ENCODE assay signal across 8 cellular contexts in the genomic region with DNA sequence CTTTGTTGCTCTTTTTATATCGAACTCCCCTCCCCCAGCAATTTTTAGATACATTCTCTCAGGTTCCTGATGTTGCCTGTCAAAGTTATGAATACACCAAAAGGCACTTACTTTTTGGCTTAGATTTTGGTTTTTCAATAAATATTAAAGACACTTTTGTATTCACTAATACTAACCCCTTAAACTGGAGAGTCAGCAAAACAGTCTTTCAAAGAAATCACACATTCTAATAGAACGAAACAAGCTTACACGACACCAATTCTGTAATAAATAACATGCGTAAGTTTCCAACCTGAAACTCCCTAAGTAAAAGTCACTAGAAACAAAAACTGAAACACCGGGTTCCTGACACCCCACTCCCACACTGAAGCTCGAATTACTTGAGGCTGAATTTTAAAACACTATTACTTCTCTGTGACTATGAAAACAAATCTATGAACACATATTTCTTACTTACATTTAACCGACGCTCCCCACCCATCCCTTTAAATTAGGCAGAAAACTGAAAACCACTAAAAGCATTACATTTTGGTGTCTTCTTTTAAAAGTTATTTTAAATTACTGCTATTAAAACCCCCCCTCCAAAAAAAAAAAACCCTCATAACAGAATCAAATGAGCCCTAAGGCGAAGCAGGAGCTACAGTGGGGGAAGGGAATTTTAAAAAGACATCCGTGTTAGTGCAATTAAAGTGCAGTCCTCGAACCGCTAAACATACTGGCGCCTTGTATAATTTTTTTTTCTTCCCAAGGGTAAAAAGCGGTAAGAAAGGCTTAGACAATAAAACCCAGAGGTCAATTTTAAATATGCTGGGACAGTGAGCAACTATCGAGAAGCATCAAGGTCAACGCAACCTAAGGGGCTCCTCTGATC. TPM values are rescaled to one million over a fixed set of nuclear protein-coding genes. Genes with fewer than 3 reads are reported as not detected.
DNase-seq lines count a peak whose midpoint lies in the region; ATAC-seq and TF ChIP-seq lines count a peak whose summit lies in the region.

No MANE protein-coding gene starts in this region.

- H3K27me3 ChIP-seq in DND-41 (ENCODE audit: insufficient read depth, low read length, poor library complexity) = no peaks in the 10 kb centered on the region

- H3K79me2 ChIP-seq in DND-41 (ENCODE audit: insufficient read depth, low read length) = peaks cover 44% of the 10 kb centered on the region

- H3K9ac ChIP-seq in DND-41 (ENCODE audit: low read depth, low read length) = peak overlapping the region; percentile 65

- H3K4me3 Mint-ChIP-seq in chondrocyte (ENCODE audit: unreplicated experiment) = peak overlapping the region; percentile 83

- peak; percentile 22 for ATAC-seq in DND-41 (ENCODE audit: insufficient read depth, low read depth)
- ATAC-seq in GM21619 (IDR thresholded peaks at IDR 0.05; ENCODE audit: unreplicated experiment) = peak; percentile 38

- TF ChIP-seq CTCF in DND-41 (IDR thresholded peaks at IDR 0.05; ENCODE audit: borderline replicate concordance, extremely low read depth, low read length, poor library complexity, severe bottlenecking) = no peak
- TF ChIP-seq CTCF in chondrocyte (IDR thresholded peaks at IDR 0.05) = no peak

- H3K27me3 Mint-ChIP-seq in chondrocyte (ENCODE audit: low read depth) = no peaks in the 10 kb centered on the region

- H3K4me1 Mint-ChIP-seq in chondrocyte (ENCODE audit: low read depth) = peaks cover 40% of the 10 kb centered on the region

- H3K27ac Mint-ChIP-seq in chondrocyte (ENCODE audit: unreplicated experiment) = peak overlapping the region; percentile 83

- H3K27ac ChIP-seq in DND-41 (ENCODE audit: low read length) = peak overlapping the region; percentile 81

- peak overlapping the region; percentile 80 for H3K4me2 ChIP-seq in DND-41 (ENCODE audit: insufficient read depth, low read length)

- H3K4me3 ChIP-seq in DND-41 (ENCODE audit: low read depth in 1 of 2, low read length in 2 of 2) = peak overlapping the region; percentile 59 to 78

- DNase-seq in DND-41 (no peak), RKO (ENCODE audit: low spot score) (peak; percentile 17), chondrocyte (ENCODE audit: low spot score) (no peak), lung microvascular endothelial cell (ENCODE audit: low read depth in 2 of 2) (peak; percentile 47 to 59), superior temporal gyrus (ENCODE audit: extremely low spot score) (peak; percentile 31), NCI-H1048 (lab: John Stamatoyannopoulos, UW) (no peak)
- no peak for DNase-seq in effector CD4-positive, alpha-beta T cell

- no peaks in the 10 kb centered on the region for H3K9me3 Mint-ChIP-seq in chondrocyte (ENCODE audit: low read depth)

- peaks cover 22% of the 10 kb centered on the region for H3K4me1 ChIP-seq in DND-41 (ENCODE audit: insufficient read depth, low read length)

- H3K9me3 ChIP-seq in DND-41 (ENCODE audit: insufficient read depth, low read length, severe bottlenecking) = no peaks in the 10 kb centered on the region

- no peaks in the 10 kb centered on the region for H3K36me3 Mint-ChIP-seq in chondrocyte (ENCODE audit: low read depth)

- no peaks in the 10 kb centered on the region for H3K36me3 ChIP-seq in DND-41 (ENCODE audit: insufficient read depth, low read length)

- H4K20me1 ChIP-seq in DND-41 (ENCODE audit: insufficient read depth, low read length) = no peaks in the 10 kb centered on the region

- peak overlapping the region; percentile 98 for H2AFZ ChIP-seq in DND-41 (ENCODE audit: low read depth, low read length)

RNA-seq across cellular contexts. Expression of gene SPPL2A, which starts 0.9 kb away (rescaled TPM):
- 97.7 to 115 TPM (median 109 TPM) in 3 replicates for total RNA-seq in chondrocyte
- 35.5 and 67.5 TPM in 2 replicates for total RNA-seq in lung microvascular endothelial cell

Comparison
In these comparisons a context has a peak if more than half of its experiments do, and no peak if none do; other contexts are left out.
1. DNase-seq: peak in RKO (single experiment), lung microvascular endothelial cell (2 of 2) and superior temporal gyrus (single experiment); none in DND-41 (single experiment), chondrocyte (single experiment), effector CD4-positive, alpha-beta T cell (single experiment) and NCI-H1048 (single experiment).